In genomic region chr20:37565134-37565811, GRCh38 we compare ENCODE assay signal across 1 cellular context.
TF ChIP-seq lines count a peak whose summit lies in the region.

No MANE protein-coding gene starts in this region.

TF ChIP-seq in HepG2, 621 proteins besides CTCF, POLR2A, EP300 and RAD21 (continued from another document):
- TF ChIP-seq AHR (CRISPR knock-in tag; IDR thresholded peaks at IDR 0.05) (no peak), ETV5 (CRISPR knock-in tag; IDR thresholded peaks at IDR 0.05; ENCODE audit: borderline replicate concordance) (no peak), MTF1 (CRISPR knock-in tag; IDR thresholded peaks at IDR 0.05) (no peak), FOXP4 (CRISPR knock-in tag; IDR thresholded peaks at IDR 0.05) (no peak), FOXP1 (IDR thresholded peaks at IDR 0.05) (no peak), FOXP1 (CRISPR knock-in tag; IDR thresholded peaks at IDR 0.05) (peak; percentile 36; the same call in 1 of the 2 replicates), ZMAT3 (CRISPR knock-in tag; conservative IDR thresholded peaks at IDR 0.05) (no peak), ARID4A (CRISPR knock-in tag; IDR thresholded peaks at IDR 0.05; ENCODE audit: borderline replicate concordance) (0 out of 2 replicates have a peak, but pooled peaks have one; percentile 14)
